9 cellular contexts compared by ENCODE assay signal in genomic region chr4:83083925-83084475, GRCh38. TPM values are rescaled to one million over a fixed set of nuclear protein-coding genes. Genes with fewer than 3 reads are reported as not detected.
A peak's percentile ranks its signal among the peaks of the same experiment; 100 is the strongest.
DNase-seq lines count a peak whose midpoint lies in the region; ATAC-seq, FAIRE-seq and TF ChIP-seq lines count a peak whose summit lies in the region.
"Had no signal": no experiment of that assay in that cellular context is flagged by ENCODE, and none has a peak within 500 bp of the region (broad histone marks: within the 10 kb centered on the region; RNA-seq: fewer than 3 reads in every experiment).

No MANE protein-coding gene starts in this region.

- TF ChIP-seq CTCF in HepG2 (CRISPR knock-in tag; IDR thresholded peaks at IDR 0.05) (no peak), neural progenitor cell (IDR thresholded peaks at IDR 0.05) (no peak), smooth muscle cell (IDR thresholded peaks at IDR 0.05; ENCODE audit: borderline replicate concordance, insufficient read depth, poor library complexity, severe bottlenecking) (no peak)

- H3K9me3 ChIP-seq in HepG2 (ENCODE audit: low read length) (no peaks in the 10 kb centered on the region), neural progenitor cell (ENCODE audit: low read depth) (no peaks in the 10 kb centered on the region), smooth muscle cell (replicated peaks; ENCODE audit: low read depth) (no peaks in the 10 kb centered on the region)

- H3K27me3 Mint-ChIP-seq in neural progenitor cell (ENCODE audit: insufficient read depth, low read depth), result peaks cover 5% of the 10 kb centered on the region

- no TSS peak for BruUV-seq in HepG2 (replicated peaks; lab: Mats Ljungman, UMichigan)

- H3K36me3 ChIP-seq in HepG2 (replicated peaks in 1 of 2; ENCODE audit: control insufficient read depth in 1 of 2, insufficient read depth in 2 of 2, low read length in 2 of 2) (peaks cover 0 to 3% of the 10 kb centered on the region in 2 experiments; a peak in 2 of 5 replicates), neural progenitor cell (no peaks in the 10 kb centered on the region), smooth muscle cell (ENCODE audit: low read depth) (no peaks in the 10 kb centered on the region)

- WGBS in HepG2 (ENCODE audit: low lambda C conversion rate), result 75% methylated on average over 10 of the region's 11 CpGs
- WGBS in smooth muscle cell (ENCODE audit: low lambda C conversion rate), result 76% methylated on average over 11 of the region's 11 CpGs

- H3K4me1 Mint-ChIP-seq in neural progenitor cell, result no peaks in the 10 kb centered on the region

- H2AFZ ChIP-seq in HepG2 (ENCODE audit: low read length) (no peak overlapping the region), neural progenitor cell (replicated peaks) (no peak overlapping the region), smooth muscle cell (ENCODE audit: low read depth) (no peak overlapping the region)

- no peak for FAIRE-seq in HepG2 (lab: Jason Lieb, UNC)

- H4K20me1 ChIP-seq in HepG2 (ENCODE audit: insufficient read depth, low read length) (no peaks in the 10 kb centered on the region), neural progenitor cell (ENCODE audit: low read depth) (no peaks in the 10 kb centered on the region), smooth muscle cell (ENCODE audit: low read depth) (no peaks in the 10 kb centered on the region)

- no peak overlapping the region for H3K27ac Mint-ChIP-seq in neural progenitor cell

- TF ChIP-seq RAD21 in HepG2 (CRISPR knock-in tag; IDR thresholded peaks at IDR 0.05), result no peak

- intact Hi-C loops in HepG2 (cut with micrococcal nuclease; ENCODE audit: unreplicated experiment), result no loop called here

- peak; percentile 43 for ATAC-seq in HG03469 (IDR thresholded peaks at IDR 0.05; ENCODE audit: unreplicated experiment)
- ATAC-seq in HepG2, result peak; percentile 64
- no peak for ATAC-seq in HG03571 (IDR thresholded peaks at IDR 0.05; ENCODE audit: unreplicated experiment)

- no peak overlapping the region for H3K27ac ChIP-seq in HepG2 (ENCODE audit: extremely low read length, insufficient read depth, low read length)
- no peak overlapping the region for H3K27ac ChIP-seq in neural progenitor cell
- no peak overlapping the region for H3K27ac ChIP-seq in smooth muscle cell (ENCODE audit: low read depth)

- DNase-seq in CMK (ENCODE audit: low read depth) (peak; percentile 43), HepG2 (ENCODE audit: low spot score) (no peak), neural progenitor cell (ENCODE audit: low spot score) (no peak), smooth muscle cell (lab: John Stamatoyannopoulos, UW; ENCODE audit: unreplicated experiment) (no peak), epidermal melanocyte (ENCODE audit: insufficient read length, low spot score) (no peak)
- DNase-seq in activated CD8-positive, alpha-beta memory T cell treated with anti-CD3 and anti-CD28 coated beads, Interleukin-2, amount 50 U/mL, for 48 hours, result peak; percentile 63
- DNase-seq: GF-D8 had no signal

- H3K4me3 Mint-ChIP-seq in neural progenitor cell, result no peak overlapping the region

- in situ Hi-C loops in HepG2 (cut with HindIII; ENCODE audit: extremely low pct_ligation_motif_present, low pct_unique_long_range_greater_than_20kb), result no loop called here

- TF ChIP-seq EP300 in HepG2 (IDR thresholded peaks at IDR 0.05; ENCODE audit: low read depth in 2 of 2, low read length in 2 of 2) (no peak), HepG2 (CRISPR knock-in tag; IDR thresholded peaks at IDR 0.05; ENCODE audit: borderline replicate concordance) (no peak)

- H3K9ac ChIP-seq in HepG2 (ENCODE audit: insufficient read depth, low read depth, low read length) (no peak overlapping the region), neural progenitor cell (no peak overlapping the region), smooth muscle cell (ENCODE audit: low read depth) (no peak overlapping the region)

- H3K4me2 ChIP-seq in HepG2 (ENCODE audit: low read depth, low read length) (no peak overlapping the region), neural progenitor cell (no peak overlapping the region), smooth muscle cell (no peak overlapping the region)

- no peak overlapping the region for H3K4me3 ChIP-seq in HepG2 (replicated peaks in 1 of 3; ENCODE audit: insufficient read depth in 1 of 3, low read depth in 2 of 3, low read length in 3 of 3)
- no peak overlapping the region for H3K4me3 ChIP-seq in neural progenitor cell
- H3K4me3 ChIP-seq in smooth muscle cell, result no peak overlapping the region

- H3K9me3 Mint-ChIP-seq in neural progenitor cell, result peaks cover 2% of the 10 kb centered on the region

- H3F3A ChIP-seq in neural progenitor cell (ENCODE audit: low read depth) (no peaks in the 10 kb centered on the region), smooth muscle cell (ENCODE audit: low read depth) (no peaks in the 10 kb centered on the region)

- CTCF ChIA-PET in HepG2 (lab: Yijun Ruan, JAX; ENCODE audit: low intra/inter-chr PET ratio, low total read pairs), result no interaction called here

- H3K79me2 ChIP-seq in HepG2 (ENCODE audit: insufficient read depth, low read length) (no peaks in the 10 kb centered on the region), neural progenitor cell (ENCODE audit: low read depth) (no peaks in the 10 kb centered on the region), smooth muscle cell (ENCODE audit: low read depth) (no peaks in the 10 kb centered on the region)

- H3K4me1 ChIP-seq in HepG2 (ENCODE audit: insufficient read depth, low read length) (no peaks in the 10 kb centered on the region), neural progenitor cell (no peaks in the 10 kb centered on the region), smooth muscle cell (ENCODE audit: low read depth) (no peaks in the 10 kb centered on the region)

- TF ChIP-seq POLR2A in HepG2 (IDR thresholded peaks at IDR 0.05; ENCODE audit: insufficient read depth in 1 of 2, low read depth in 2 of 2, low read length in 2 of 2), result no peak

- POLR2A ChIA-PET in HepG2 (lab: Yijun Ruan, JAX), result no interaction called here

- H3K36me3 Mint-ChIP-seq in neural progenitor cell, result no peaks in the 10 kb centered on the region

- H3K27me3 ChIP-seq in HepG2 (ENCODE audit: control insufficient read depth in 1 of 2, insufficient read depth in 2 of 2, low read length in 2 of 2) (no peaks in the 10 kb centered on the region), neural progenitor cell (no peaks in the 10 kb centered on the region), smooth muscle cell (ENCODE audit: low read depth) (no peaks in the 10 kb centered on the region)

RNA-seq across cellular contexts. Expression of gene PLAC8, which starts 30.5 kb away (rescaled TPM):
- total RNA-seq in HepG2 (2016; rRNA removed; fragmentation: Illumina TruSeq; extraction: Trizol) (3.0 and 4.1 TPM in 2 replicates), neural progenitor cell (ENCODE audit: low replicate concordance) (0.15 TPM in 1 of 2 replicates, not detected in the other), smooth muscle cell (23.8 and 25.6 TPM in 2 replicates)
- 0.26 TPM in 1 of 2 replicates, not detected in the other for total RNA-seq in HepG2 (2016; cell fraction: cytosol; rRNA removed; fragmentation: Illumina TruSeq; extraction: Trizol; ENCODE audit: low read depth)
- total RNA-seq in HepG2 (2016; cell fraction: insoluble cytoplasmic fraction; rRNA removed; fragmentation: Illumina TruSeq; extraction: Trizol), result 4.4 and 5.4 TPM in 2 replicates
- 0.41 and 1.4 TPM in 2 replicates for total RNA-seq in HepG2 (2016; cell fraction: membrane; rRNA removed; fragmentation: Illumina TruSeq; extraction: Trizol)
- total RNA-seq in HepG2 (2016; cell fraction: nucleus; rRNA removed; fragmentation: Illumina TruSeq; extraction: Trizol), result 0.62 and 2.0 TPM in 2 replicates
- polyA plus RNA-seq in HepG2 (2011; rRNA removed) (114 and 174 TPM in 2 replicates), smooth muscle cell (5.0 and 19.5 TPM in 2 replicates)
- 89.3 and 91.5 TPM in 2 replicates for polyA plus RNA-seq in HepG2 (2011; cell fraction: cytosol; rRNA removed)
- 32.8 and 35.4 TPM in 2 replicates for polyA plus RNA-seq in HepG2 (2011; cell fraction: nucleus; rRNA removed)
- 48.6 and 109 TPM in 2 replicates for polyA plus RNA-seq in HepG2 (2012)
- polyA plus RNA-seq in HepG2 (2016; cell fraction: cytosol; fragmentation: Illumina TruSeq; extraction: Trizol; ENCODE audit: low read depth), result 0.60 and 0.87 TPM in 2 replicates
- polyA plus RNA-seq in HepG2 (2016; cell fraction: insoluble cytoplasmic fraction; fragmentation: Illumina TruSeq; extraction: Trizol; ENCODE audit: low read depth), result 2.7 and 7.6 TPM in 2 replicates
- 1.3 and 1.9 TPM in 2 replicates for polyA plus RNA-seq in HepG2 (2016; cell fraction: membrane; fragmentation: Illumina TruSeq; extraction: Trizol; ENCODE audit: low read depth)
- polyA plus RNA-seq in HepG2 (2016; cell fraction: nucleus; fragmentation: Illumina TruSeq; extraction: Trizol; ENCODE audit: insufficient read depth, low read depth), result 2.5 and 2.6 TPM in 2 replicates
- polyA minus RNA-seq in HepG2 (2011; rRNA and poly(A)+ RNA removed; ENCODE audit: low replicate concordance), result 14.2 and 63.9 TPM in 2 replicates
- 51.4 and 53.3 TPM in 2 replicates for polyA minus RNA-seq in HepG2 (2011; cell fraction: cytosol; rRNA and poly(A)+ RNA removed)
- polyA minus RNA-seq in HepG2 (2011; cell fraction: nucleus; rRNA and poly(A)+ RNA removed), result 30.3 and 46.6 TPM in 2 replicates

RNA-seq across cellular contexts. Expression of gene COPS4, which starts 49.0 kb away (rescaled TPM):
- total RNA-seq in HepG2 (2016; rRNA removed; fragmentation: Illumina TruSeq; extraction: Trizol) (52.5 and 90.4 TPM in 2 replicates), neural progenitor cell (ENCODE audit: low replicate concordance) (73.9 and 92.4 TPM in 2 replicates), smooth muscle cell (55.5 and 69.8 TPM in 2 replicates)
- 17.0 and 18.1 TPM in 2 replicates for total RNA-seq in HepG2 (2016; cell fraction: cytosol; rRNA removed; fragmentation: Illumina TruSeq; extraction: Trizol; ENCODE audit: low read depth)
- total RNA-seq in HepG2 (2016; cell fraction: insoluble cytoplasmic fraction; rRNA removed; fragmentation: Illumina TruSeq; extraction: Trizol), result 53.2 and 103 TPM in 2 replicates
- 24.5 and 29.1 TPM in 2 replicates for total RNA-seq in HepG2 (2016; cell fraction: membrane; rRNA removed; fragmentation: Illumina TruSeq; extraction: Trizol)
- total RNA-seq in HepG2 (2016; cell fraction: nucleus; rRNA removed; fragmentation: Illumina TruSeq; extraction: Trizol), result 26.7 and 28.0 TPM in 2 replicates
- polyA plus RNA-seq in HepG2 (2011; rRNA removed) (22.3 and 28.8 TPM in 2 replicates), smooth muscle cell (41.2 and 53.4 TPM in 2 replicates)
- polyA plus RNA-seq in HepG2 (2011; cell fraction: cytosol; rRNA removed), result 16.5 and 20.2 TPM in 2 replicates
- 9.4 and 9.9 TPM in 2 replicates for polyA plus RNA-seq in HepG2 (2011; cell fraction: nucleus; rRNA removed)
- polyA plus RNA-seq in HepG2 (2012), result 32.2 and 38.7 TPM in 2 replicates
- 13.9 and 15.1 TPM in 2 replicates for polyA plus RNA-seq in HepG2 (2016; cell fraction: cytosol; fragmentation: Illumina TruSeq; extraction: Trizol; ENCODE audit: low read depth)
- polyA plus RNA-seq in HepG2 (2016; cell fraction: insoluble cytoplasmic fraction; fragmentation: Illumina TruSeq; extraction: Trizol; ENCODE audit: low read depth), result 67.6 and 70.2 TPM in 2 replicates
- 16.2 and 20.1 TPM in 2 replicates for polyA plus RNA-seq in HepG2 (2016; cell fraction: membrane; fragmentation: Illumina TruSeq; extraction: Trizol; ENCODE audit: low read depth)
- 23.3 and 23.6 TPM in 2 replicates for polyA plus RNA-seq in HepG2 (2016; cell fraction: nucleus; fragmentation: Illumina TruSeq; extraction: Trizol; ENCODE audit: insufficient read depth, low read depth)
- polyA minus RNA-seq in HepG2 (2011; rRNA and poly(A)+ RNA removed; ENCODE audit: low replicate concordance), result 7.8 and 11.4 TPM in 2 replicates
- polyA minus RNA-seq in HepG2 (2011; cell fraction: cytosol; rRNA and poly(A)+ RNA removed), result 12.4 and 14.8 TPM in 2 replicates
- 18.3 and 19.8 TPM in 2 replicates for polyA minus RNA-seq in HepG2 (2011; cell fraction: nucleus; rRNA and poly(A)+ RNA removed)

Comparison
In these comparisons a context has a peak if more than half of its experiments do, and no peak if none do; other contexts are left out.
1. DNase-seq: peak in CMK (single experiment) and activated CD8-positive, alpha-beta memory T cell treated with anti-CD3 and anti-CD28 coated beads, Interleukin-2, amount 50 U/mL, for 48 hours (single experiment); none in HepG2 (single experiment), neural progenitor cell (single experiment), smooth muscle cell (single experiment) and epidermal melanocyte (single experiment).